26 cellular contexts compared by ENCODE assay signal in genomic region chr2:238151628-238152235, GRCh38. TPM values are rescaled to one million over a fixed set of nuclear protein-coding genes. Genes with fewer than 3 reads are reported as not detected.
"Had no signal": no experiment of that assay in that cellular context is flagged by ENCODE, and none has a peak within 500 bp of the region (broad histone marks: within the 10 kb centered on the region; RNA-seq: fewer than 3 reads in every experiment).

No MANE protein-coding gene starts in this region.

- ATAC-seq: activated CD8-positive, alpha-beta T cell treated with anti-CD3 and anti-CD28 coated beads for 36 hours; activated naive CD8-positive, alpha-beta T cell treated with anti-CD3 and anti-CD28 coated beads, Interleukin-2, amount 50 U/mL, for 24 hours; foreskin keratinocyte; heart right ventricle; pancreas; stimulated activated naive B cell treated with anti-CD40 and anti-IgM and Interleukin-4, amounts not matched to agents 10 μg/mL and 1 μg/mL and 100 μg/mL, for 72 hours; T-helper 17 cell had no signal

- H3K27ac ChIP-seq: breast epithelium, esophagus muscularis mucosa, foreskin keratinocyte, heart right ventricle, left ventricle myocardium inferior, pancreas, prostate gland, stomach, thyroid gland, upper lobe of left lung, vagina had no signal

- H3K9me3 ChIP-seq: breast epithelium, esophagus muscularis mucosa, heart right ventricle, left ventricle myocardium inferior, pancreas, prostate gland, stomach, thyroid gland, upper lobe of left lung, vagina had no signal

- H3K4me1 ChIP-seq: breast epithelium, foreskin keratinocyte, left ventricle myocardium inferior, pancreas, prostate gland, stomach, upper lobe of left lung, vagina had no signal

- H3K4me3 ChIP-seq: breast epithelium, esophagus muscularis mucosa, heart right ventricle, left ventricle myocardium inferior, pancreas, prostate gland, stomach, thyroid gland, upper lobe of left lung, vagina had no signal

- H3K36me3 ChIP-seq: breast epithelium, left ventricle myocardium inferior, pancreas, prostate gland, stomach, thyroid gland, upper lobe of left lung, vagina had no signal

- H3K27me3 ChIP-seq: breast epithelium, esophagus muscularis mucosa, foreskin keratinocyte, heart right ventricle, pancreas, stomach, thyroid gland, upper lobe of left lung, vagina had no signal

- DNase-seq: activated CD4-positive, alpha-beta T cell treated with anti-CD3 and anti-CD28 coated beads for 1 hour; activated CD4-positive, alpha-beta T cell treated with anti-CD3 and anti-CD28 coated beads, Interleukin-2, amount 10 ng/mL, durations not matched to agents 7 days and 5 days; activated CD8-positive, alpha-beta T cell treated with anti-CD3 and anti-CD28 coated beads for 36 hours; activated naive CD8-positive, alpha-beta T cell treated with anti-CD3 and anti-CD28 coated beads, Interleukin-2, amount 50 U/mL, for 24 hours; activated T-cell treated with anti-CD3 and anti-CD28 coated beads, Interleukin-2, amount 50 U/mL, for 48 hours; central memory CD4-positive, alpha-beta T cell; foreskin keratinocyte; heart right ventricle; left ventricle myocardium inferior; naive B cell; nephron progenitor cell; nucleus accumbens; stimulated activated CD4-positive, alpha-beta T cell treated with anti-CD3 and anti-CD28 coated beads, Interleukin-15, amount 100 ng/mL, for 24 hours; stimulated activated CD4-positive, alpha-beta T cell treated with anti-CD3 and anti-CD28 coated beads, Interleukin-2, amount 100 ng/mL, for 24 hours; stimulated activated naive B cell treated with anti-CD40 and anti-IgM and Interleukin-4, amounts not matched to agents 10 μg/mL and 1 μg/mL and 100 μg/mL, for 72 hours; stomach; T-helper 17 cell; thyroid gland had no signal

RNA-seq across cellular contexts. Expression of gene ERFE, which starts 7.0 kb away (rescaled TPM):
- total RNA-seq: activated CD4-positive, alpha-beta T cell treated with anti-CD3 and anti-CD28 coated beads, Interleukin-2, amount 10 ng/mL, durations not matched to agents 7 days and 5 days; lung microvascular endothelial cell; T-helper 17 cell; vagina had no signal

RNA-seq across cellular contexts. Expression of gene KLHL30, which starts 13.3 kb away (rescaled TPM):
- total RNA-seq: activated CD4-positive, alpha-beta T cell treated with anti-CD3 and anti-CD28 coated beads, Interleukin-2, amount 10 ng/mL, durations not matched to agents 7 days and 5 days; activated CD8-positive, alpha-beta T cell treated with anti-CD3 and anti-CD28 coated beads for 36 hours; activated T-helper 2 cell treated with anti-CD3 and anti-CD28 coated beads, Interferon-gamma antibody, Interleukin-2, Interleukin-4, amounts not matched to agents 10 μg/mL and 5 μg/mL and 100 μg/mL, durations not matched to agents 14 hours and 24 hours and 36 hours; foreskin keratinocyte; lung microvascular endothelial cell; T-helper 17 cell had no signal
- polyA plus RNA-seq: foreskin keratinocyte had no signal

RNA-seq across cellular contexts. Expression of gene ESPNL, which starts 51.6 kb away (rescaled TPM):
- total RNA-seq: left ventricle myocardium inferior, lung microvascular endothelial cell had no signal
